In genomic region chr1:40699787-40700186, GRCh38 we compare ENCODE assay signal across 8 cellular contexts. TPM values are rescaled to one million over a fixed set of nuclear protein-coding genes. Genes with fewer than 3 reads are reported as not detected.
A peak's percentile ranks its signal among the peaks of the same experiment; 100 is the strongest.
DNase-seq lines count a peak whose midpoint lies in the region; ATAC-seq lines count a peak whose summit lies in the region.
"Had no signal": no experiment of that assay in that cellular context is flagged by ENCODE, and none has a peak within 500 bp of the region (broad histone marks: within the 10 kb centered on the region; RNA-seq: fewer than 3 reads in every experiment).

No MANE protein-coding gene starts in this region.

- DNase-seq in naive B cell (no peak), caudate nucleus (lab: John Stamatoyannopoulos, UW) (no peak), GM19238 (ENCODE audit: insufficient read length, low spot score) (no peak)
- DNase-seq in NK-92 treated with Interleukin-12 subunit alpha and Interleukin-12 subunit beta, amount 100 ng/mL, for 24 hours (lab: John Stamatoyannopoulos, UW), result no peak

- H3K36me3 Mint-ChIP-seq in naive B cell, result no peaks in the 10 kb centered on the region
- H3K36me3 Mint-ChIP-seq: neural progenitor cell had no signal

- H3K4me1 Mint-ChIP-seq in naive B cell, result peaks cover 43 to 81% (median 57%) of the 10 kb centered on the region in 3 donors

- no peaks in the 10 kb centered on the region for H3K27me3 Mint-ChIP-seq in naive B cell

- H3K27ac ChIP-seq in caudate nucleus (ENCODE audit: low read depth, low read length), result no peak overlapping the region
- H3K27ac ChIP-seq: neural progenitor cell had no signal

- H3K27ac Mint-ChIP-seq in naive B cell, result peak overlapping the region in 1 of 6 donors; percentile 84
- H3K27ac Mint-ChIP-seq: neural progenitor cell had no signal

- H3K4me3 Mint-ChIP-seq in naive B cell, result peak overlapping the region in 2 of 8 donors; percentile 1 to 48
- H3K4me3 Mint-ChIP-seq: neural progenitor cell had no signal

- no peaks in the 10 kb centered on the region for H3K9me3 Mint-ChIP-seq in naive B cell
- H3K9me3 Mint-ChIP-seq: neural progenitor cell had no signal

- ATAC-seq in GM18519 (IDR thresholded peaks at IDR 0.05; ENCODE audit: low FRiP score, unreplicated experiment) (peak; percentile 72), GM21447 (IDR thresholded peaks at IDR 0.05; ENCODE audit: unreplicated experiment) (peak; percentile 66), HG03342 (IDR thresholded peaks at IDR 0.05; ENCODE audit: unreplicated experiment) (peak; percentile 95), naive B cell (ENCODE audit: low read depth in 2 of 2) (peak; percentile 52 to 84)

RNA-seq across cellular contexts. Expression of gene NFYC, which starts 8.3 kb away (rescaled TPM):
- 10 to 100 TPM; 60.3 to 95.4 (median 73.0) TPM for polyA plus RNA-seq in naive B cell (ENCODE audit: low read depth in 6 of 6)

RNA-seq across cellular contexts. Expression of gene RIMS3, which starts 34.3 kb away (rescaled TPM):
- 1 to 10 TPM in 5 of 6 donors, under 1 TPM in 1; 0.93 to 2.9 (median 1.8) TPM for polyA plus RNA-seq in naive B cell (ENCODE audit: low read depth in 6 of 6)
